In genomic region chr22:42160830-42161696, GRCh38 we compare ENCODE assay signal across 20 cellular contexts. TPM values are rescaled to one million over a fixed set of nuclear protein-coding genes. Genes with fewer than 3 reads are reported as not detected.
DNase-seq lines count a peak whose midpoint lies in the region; ATAC-seq and TF ChIP-seq lines count a peak whose summit lies in the region.
"Had no signal": no experiment of that assay in that cellular context is flagged by ENCODE, and none has a peak within 500 bp of the region (broad histone marks: within the 10 kb centered on the region; RNA-seq: fewer than 3 reads in every experiment).

No MANE protein-coding gene starts in this region.

- H3K4me2 ChIP-seq in GM23338 (no peak overlapping the region), neural cell (ENCODE audit: low read length) (no peak overlapping the region)
- H3K4me2 ChIP-seq: SK-N-SH had no signal

- H3K27ac ChIP-seq in GM23338 (ENCODE audit: low read depth) (no peak overlapping the region), neural cell (ENCODE audit: low read length) (peak overlapping the region; percentile 8), tibial artery (no peak overlapping the region)
- H3K27ac ChIP-seq: thyroid gland had no signal

- H3K4me3 Mint-ChIP-seq in GM23338 (no peak overlapping the region), mesothelial cell of epicardium (no peak overlapping the region)

- ATAC-seq in GM23338 (no peak), HG02970 (IDR thresholded peaks at IDR 0.05; ENCODE audit: low FRiP score, unreplicated experiment) (no peak)
- ATAC-seq: left ventricle myocardium superior, sciatic nerve had no signal

- no peak overlapping the region for H3K4me3 ChIP-seq in GM23338
- H3K4me3 ChIP-seq in epithelial cell of esophagus (ENCODE audit: low read length) = no peak overlapping the region
- H3K4me3 ChIP-seq in neural cell (ENCODE audit: low read length) = no peak overlapping the region
- no peak overlapping the region for H3K4me3 ChIP-seq in tibial artery
- H3K4me3 ChIP-seq: thyroid gland had no signal

- H3K27ac Mint-ChIP-seq in GM23338 = no peak overlapping the region
- no peak overlapping the region for H3K27ac Mint-ChIP-seq in mesothelial cell of epicardium

- H3K36me3 ChIP-seq in GM23338 (ENCODE audit: insufficient read depth) (no peaks in the 10 kb centered on the region), neural cell (ENCODE audit: insufficient read depth, low read length) (no peaks in the 10 kb centered on the region), tibial artery (peaks cover 0 to 40% (median 8%) of the 10 kb centered on the region in 3 donors)
- H3K36me3 ChIP-seq: thyroid gland had no signal

- H3K9me3 Mint-ChIP-seq in GM23338 = no peaks in the 10 kb centered on the region
- H3K9me3 Mint-ChIP-seq in mesothelial cell of epicardium = no peaks in the 10 kb centered on the region

- no peaks in the 10 kb centered on the region for H3K4me1 ChIP-seq in GM23338 (ENCODE audit: insufficient read depth)
- no peaks in the 10 kb centered on the region for H3K4me1 ChIP-seq in tibial artery

- intact Hi-C loops in tibial artery (cut with DNase I; ENCODE audit: low total_unique reads) = loop anchor here (10.0 kb wide), 1 partner anchor 66 kb away; the partner anchor contains the start of gene NDUFA6

- no peaks in the 10 kb centered on the region for H3K9me2 ChIP-seq in GM23338 (ENCODE audit: insufficient read depth)
- no peaks in the 10 kb centered on the region for H3K9me2 ChIP-seq in neural cell (ENCODE audit: insufficient read depth, low read length)
- H3K9me2 ChIP-seq: SK-N-SH had no signal

- DNase-seq in GM23338 (ENCODE audit: low spot score) (no peak), NCI-H69 (lab: John Stamatoyannopoulos, UW) (peak; percentile 12), epithelial cell of esophagus (ENCODE audit: low read depth) (peak; percentile 40), tibial artery (no peak), UCSD-AML1 (lab: John Stamatoyannopoulos, UW; ENCODE audit: unreplicated experiment) (no peak), mesothelial cell of epicardium (ENCODE audit: low spot score in 2 of 2, unreplicated experiment in 2 of 2) (no peak)
- DNase-seq: activated CD4-positive, alpha-beta T cell treated with anti-CD3 and anti-CD28 coated beads for 1 hour; activated CD8-positive, alpha-beta memory T cell treated with anti-CD3 and anti-CD28 coated beads, Interleukin-2, amount 50 U/mL, for 48 hours; activated gamma-delta T cell; amygdala; central memory CD4-positive, alpha-beta T cell; left ventricle myocardium superior; NCI-H1694 treated with DMSO at 0.1 percent for 48 hours; NCI-H226; SK-N-SH; stimulated activated naive CD4-positive, alpha-beta T cell; thyroid gland had no signal

- H3K36me3 Mint-ChIP-seq in GM23338 (ENCODE audit: low read depth) = peaks cover under 1% of the 10 kb centered on the region
- peaks cover 23% of the 10 kb centered on the region for H3K36me3 Mint-ChIP-seq in mesothelial cell of epicardium

- no peaks in the 10 kb centered on the region for H3F3A ChIP-seq in GM23338 (replicated peaks; ENCODE audit: low read depth)
- H3F3A ChIP-seq in neural cell (ENCODE audit: insufficient read depth, low read length, poor library complexity, severe bottlenecking) = no peaks in the 10 kb centered on the region

- H3K27me3 Mint-ChIP-seq in GM23338 (ENCODE audit: insufficient read depth, low read depth, poor library complexity) (peaks cover 20% of the 10 kb centered on the region), mesothelial cell of epicardium (ENCODE audit: low read depth) (no peaks in the 10 kb centered on the region)

- H3K79me2 ChIP-seq in GM23338 (replicated peaks; ENCODE audit: insufficient read depth) (no peaks in the 10 kb centered on the region; the same call in 1 of the 2 replicates), neural cell (replicated peaks; ENCODE audit: insufficient read depth, low read length) (no peaks in the 10 kb centered on the region)

- no peak for TF ChIP-seq EP300 in neural cell (conservative IDR thresholded peaks at IDR 0.05; ENCODE audit: poor library complexity, severe bottlenecking)

- no peak overlapping the region for H3K9ac ChIP-seq in neural cell (ENCODE audit: low read length)
- H3K9ac ChIP-seq: SK-N-SH had no signal

- no peak overlapping the region for H2AFZ ChIP-seq in GM23338
- H2AFZ ChIP-seq in neural cell (ENCODE audit: low read depth, low read length) = no peak overlapping the region

- no peaks in the 10 kb centered on the region for H3K9me3 ChIP-seq in neural cell (ENCODE audit: low read length)
- no peaks in the 10 kb centered on the region for H3K9me3 ChIP-seq in tibial artery
- H3K9me3 ChIP-seq: SK-N-SH, thyroid gland had no signal

- no peak for TF ChIP-seq RAD21 in neural cell (conservative IDR thresholded peaks at IDR 0.05)

- no peaks in the 10 kb centered on the region for H3K27me3 ChIP-seq in GM23338 (ENCODE audit: insufficient read depth)
- H3K27me3 ChIP-seq in neural cell (ENCODE audit: insufficient read depth, low read depth, low read length) = no peaks in the 10 kb centered on the region
- H3K27me3 ChIP-seq in tibial artery = no peaks in the 10 kb centered on the region
- H3K27me3 ChIP-seq: thyroid gland had no signal

- H4K20me1 ChIP-seq in GM23338 (replicated peaks; ENCODE audit: insufficient read depth) (peaks cover 4% of the 10 kb centered on the region), neural cell (ENCODE audit: insufficient read depth) (no peaks in the 10 kb centered on the region)

- H3K4me1 Mint-ChIP-seq in GM23338 = no peaks in the 10 kb centered on the region
- peaks cover 2% of the 10 kb centered on the region for H3K4me1 Mint-ChIP-seq in mesothelial cell of epicardium

- TF ChIP-seq CTCF in GM23338 (conservative IDR thresholded peaks at IDR 0.05; ENCODE audit: low read depth in 2 of 2) = no peak
- TF ChIP-seq CTCF in epithelial cell of esophagus (IDR thresholded peaks at IDR 0.05; ENCODE audit: insufficient read depth, low read depth, low read length, missing control alignments) = no peak
- no peak for TF ChIP-seq CTCF in neural cell (IDR thresholded peaks at IDR 0.05; ENCODE audit: poor library complexity, severe bottlenecking)
- no peak for TF ChIP-seq CTCF in tibial artery (IDR thresholded peaks at IDR 0.05)
- no peak for TF ChIP-seq CTCF in mesothelial cell of epicardium (IDR thresholded peaks at IDR 0.05; ENCODE audit: unreplicated experiment)

TF ChIP-seq in GM23338, 12 proteins besides CTCF, POLR2A, EP300 and RAD21:
- 0 out of 2 replicates have a peak, but pooled peaks have one; percentile 21 for TF ChIP-seq POLR2AphosphoS5 (IDR thresholded peaks at IDR 0.05; ENCODE audit: low read depth)
- no peak for TF ChIP-seq EZH2phosphoT487 (IDR thresholded peaks at IDR 0.05; ENCODE audit: unreplicated experiment)

TF ChIP-seq in neural cell, 6 proteins besides CTCF, POLR2A, EP300 and RAD21:
- TF ChIP-seq EZH2 (IDR thresholded peaks at IDR 0.05; ENCODE audit: borderline replicate concordance, insufficient read depth, low read length, poor library complexity, severe bottlenecking) (no peak), TAF1 (IDR thresholded peaks at IDR 0.05; ENCODE audit: low read depth) (no peak), POLR2AphosphoS5 (IDR thresholded peaks at IDR 0.05) (no peak)
- TF ChIP-seq, protein P1, sequence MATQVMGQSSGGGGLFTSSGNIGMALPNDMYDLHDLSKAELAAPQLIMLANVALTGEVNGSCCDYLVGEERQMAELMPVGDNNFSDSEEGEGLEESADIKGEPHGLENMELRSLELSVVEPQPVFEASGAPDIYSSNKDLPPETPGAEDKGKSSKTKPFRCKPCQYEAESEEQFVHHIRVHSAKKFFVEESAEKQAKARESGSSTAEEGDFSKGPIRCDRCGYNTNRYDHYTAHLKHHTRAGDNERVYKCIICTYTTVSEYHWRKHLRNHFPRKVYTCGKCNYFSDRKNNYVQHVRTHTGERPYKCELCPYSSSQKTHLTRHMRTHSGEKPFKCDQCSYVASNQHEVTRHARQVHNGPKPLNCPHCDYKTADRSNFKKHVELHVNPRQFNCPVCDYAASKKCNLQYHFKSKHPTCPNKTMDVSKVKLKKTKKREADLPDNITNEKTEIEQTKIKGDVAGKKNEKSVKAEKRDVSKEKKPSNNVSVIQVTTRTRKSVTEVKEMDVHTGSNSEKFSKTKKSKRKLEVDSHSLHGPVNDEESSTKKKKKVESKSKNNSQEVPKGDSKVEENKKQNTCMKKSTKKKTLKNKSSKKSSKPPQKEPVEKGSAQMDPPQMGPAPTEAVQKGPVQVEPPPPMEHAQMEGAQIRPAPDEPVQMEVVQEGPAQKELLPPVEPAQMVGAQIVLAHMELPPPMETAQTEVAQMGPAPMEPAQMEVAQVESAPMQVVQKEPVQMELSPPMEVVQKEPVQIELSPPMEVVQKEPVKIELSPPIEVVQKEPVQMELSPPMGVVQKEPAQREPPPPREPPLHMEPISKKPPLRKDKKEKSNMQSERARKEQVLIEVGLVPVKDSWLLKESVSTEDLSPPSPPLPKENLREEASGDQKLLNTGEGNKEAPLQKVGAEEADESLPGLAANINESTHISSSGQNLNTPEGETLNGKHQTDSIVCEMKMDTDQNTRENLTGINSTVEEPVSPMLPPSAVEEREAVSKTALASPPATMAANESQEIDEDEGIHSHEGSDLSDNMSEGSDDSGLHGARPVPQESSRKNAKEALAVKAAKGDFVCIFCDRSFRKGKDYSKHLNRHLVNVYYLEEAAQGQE (IDR thresholded peaks at IDR 0.05; ENCODE audit: borderline replicate concordance) = no peak

RNA-seq across cellular contexts. Expression of gene CYP2D6, which starts 30.5 kb away (rescaled TPM):
- total RNA-seq in GM23338 (2014; rRNA removed; shearing (Covaris generic)) = 0.27 and 1.3 TPM in 2 replicates
- polyA plus RNA-seq in GM23338 (2016; fragmentation: Nextera tagmentation; extraction: Ambion mirVana) (0.56 and 1.2 TPM in 2 replicates), neural cell (11.5 and 14.2 TPM in 2 replicates)
- 4.1 TPM in 2 replicates for polyA minus RNA-seq in neural cell
- total RNA-seq in mesothelial cell of epicardium = 6.3 to 7.2 TPM (median 6.4 TPM) in 3 replicates
- total RNA-seq: left ventricle myocardium superior had no signal

Comparison
In these comparisons a context has a peak if more than half of its experiments do, and no peak if none do; other contexts are left out.
1. DNase-seq: peak in NCI-H69 (single experiment) and epithelial cell of esophagus (single experiment); none in GM23338 (single experiment), tibial artery (0 of 2), UCSD-AML1 (single experiment) and mesothelial cell of epicardium (0 of 2).